In the genomic region with DNA sequence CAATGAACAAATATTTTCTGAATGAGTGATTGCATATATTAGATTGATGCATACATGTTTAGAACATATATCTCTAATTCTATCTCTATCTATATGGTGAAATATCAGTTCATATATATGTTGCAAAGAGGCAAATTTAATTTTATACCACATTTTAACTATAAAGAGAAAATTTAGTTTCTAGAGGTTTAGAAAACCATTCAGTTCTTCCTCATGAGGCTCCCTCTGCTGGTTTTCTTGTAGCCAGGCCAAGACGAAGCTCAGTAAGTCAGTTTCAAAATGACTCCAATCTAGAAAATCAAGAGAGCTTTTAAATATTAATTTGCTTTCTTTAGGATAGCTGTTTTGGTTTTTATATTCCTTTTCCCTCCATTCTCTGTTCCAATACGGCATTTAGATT, we compare ENCODE assay signal across 9 cellular contexts.
DNase-seq lines count a peak whose midpoint lies in the region; ATAC-seq and TF ChIP-seq lines count a peak whose summit lies in the region.
"Had no signal": no experiment of that assay in that cellular context is flagged by ENCODE, and none has a peak within 500 bp of the region (broad histone marks: within the 10 kb centered on the region; RNA-seq: fewer than 3 reads in every experiment).

No MANE protein-coding gene starts in this region.

- H3K9me3 Mint-ChIP-seq in activated CD4-positive, alpha-beta memory T cell treated with anti-CD3 and anti-CD28 coated beads, Interleukin-2, amount 10 ng/mL, durations not matched to agents 7 days and 5 days, result no peaks in the 10 kb centered on the region

- H3K36me3 Mint-ChIP-seq in activated CD4-positive, alpha-beta memory T cell treated with anti-CD3 and anti-CD28 coated beads, Interleukin-2, amount 10 ng/mL, durations not matched to agents 7 days and 5 days (ENCODE audit: low read depth), result no peaks in the 10 kb centered on the region

- POLR2A ChIA-PET in HCT116 (lab: Charles Lee), result no interaction called here
- POLR2A ChIA-PET in activated CD4-positive, alpha-beta memory T cell treated with anti-CD3 and anti-CD28 coated beads, Interleukin-2, amount 10 ng/mL, durations not matched to agents 7 days and 5 days (lab: Charles Lee), result no interaction called here

- H3K27me3 Mint-ChIP-seq in activated CD4-positive, alpha-beta memory T cell treated with anti-CD3 and anti-CD28 coated beads, Interleukin-2, amount 10 ng/mL, durations not matched to agents 7 days and 5 days, result no peaks in the 10 kb centered on the region
- H3K27me3 Mint-ChIP-seq: activated naive CD8-positive, alpha-beta T cell had no signal

- H3K9ac ChIP-seq in HCT116 (ENCODE audit: low read length), result no peak overlapping the region

- H2AFZ ChIP-seq in HCT116 (ENCODE audit: low read depth, low read length, poor library complexity, severe bottlenecking), result no peak overlapping the region

- intact Hi-C loops in HCT116 (cut with micrococcal nuclease), result no loop called here

- H3K4me3 ChIP-seq in HCT116 (replicated peaks in 1 of 2; ENCODE audit: low read depth in 1 of 2, low read length in 2 of 2), result no peak overlapping the region

- H3K27me3 ChIP-seq in HCT116 (ENCODE audit: insufficient read depth, low read length), result no peaks in the 10 kb centered on the region

- H3K27ac ChIP-seq in HCT116 (ENCODE audit: low read depth, low read length), result no peak overlapping the region

- no peaks in the 10 kb centered on the region for H3K9me3 ChIP-seq in HCT116 (ENCODE audit: control insufficient read depth in 1 of 2, insufficient read depth in 1 of 2, low read depth in 1 of 2, low read length in 2 of 2)

- no TSS peak for BruUV-seq in HCT116 (replicated peaks; lab: Mats Ljungman, UMichigan)

- no peak overlapping the region for H3K4me2 ChIP-seq in HCT116 (ENCODE audit: low read length)

- H3K4me3 Mint-ChIP-seq in activated CD4-positive, alpha-beta memory T cell treated with anti-CD3 and anti-CD28 coated beads, Interleukin-2, amount 10 ng/mL, durations not matched to agents 7 days and 5 days, result no peak overlapping the region
- H3K4me3 Mint-ChIP-seq: activated naive CD8-positive, alpha-beta T cell had no signal

- RAD21 ChIA-PET in HCT116 (lab: Charles Lee; ENCODE audit: low non-redundant PET in 1 of 2, low total read pairs in 2 of 2, uncharacterized antibody in 2 of 2, unreplicated experiment in 2 of 2), result interaction anchor here in 1 of 2 experiments (0.6 kb wide), 1 partner anchor 454 kb away, joined by 3 read pairs; no protein-coding TSS in a partner anchor

- TF ChIP-seq RAD21 in HCT116 (IDR thresholded peaks at IDR 0.05; ENCODE audit: low read depth), result peak; percentile 37; the same call in 1 of the 2 replicates

- peak; percentile 3 to 39 (median 39); a peak in 4 of 6 replicates for TF ChIP-seq CTCF in HCT116 (IDR thresholded peaks at IDR 0.05 in 2 of 3, conservative IDR thresholded peaks at IDR 0.05 in 1 of 3; ENCODE audit: borderline replicate concordance in 1 of 3, insufficient read depth in 1 of 3, low read depth in 2 of 3, low read length in 2 of 3)

- no peaks in the 10 kb centered on the region for H4K20me1 ChIP-seq in HCT116 (ENCODE audit: insufficient read depth)

- no peak for TF ChIP-seq POLR2A in HCT116 (IDR thresholded peaks at IDR 0.05; ENCODE audit: borderline replicate concordance, extremely low read depth, insufficient read depth, insufficient read length)

- no peaks in the 10 kb centered on the region for H3K9me2 ChIP-seq in HCT116 (ENCODE audit: insufficient read depth)

- peak; percentile 4 for DNase-seq in G401 (ENCODE audit: low spot score)
- DNase-seq in HCT116 (ENCODE audit: low read depth, low spot score), result no peak
- peak; percentile 6 for DNase-seq in amniotic stem cell (lab: John Stamatoyannopoulos, UW)
- peak; percentile 11 for DNase-seq in myocyte (ENCODE audit: low read depth)
- no peak for DNase-seq in HK-2 (ENCODE audit: unreplicated experiment)
- DNase-seq in NCI-H2107 treated with DMSO at 0.1 percent for 48 hours (lab: John Stamatoyannopoulos, UW; ENCODE audit: unreplicated experiment), result no peak
- DNase-seq in activated CD4-positive, alpha-beta memory T cell treated with anti-CD3 and anti-CD28 coated beads, Interleukin-2, amount 10 ng/mL, durations not matched to agents 7 days and 5 days, result no peak

- no peaks in the 10 kb centered on the region for H3K36me3 ChIP-seq in HCT116 (ENCODE audit: control insufficient read depth in 1 of 2, insufficient read depth in 2 of 2, low read length in 2 of 2)

- H3K4me1 Mint-ChIP-seq in activated CD4-positive, alpha-beta memory T cell treated with anti-CD3 and anti-CD28 coated beads, Interleukin-2, amount 10 ng/mL, durations not matched to agents 7 days and 5 days, result no peaks in the 10 kb centered on the region

- no peak overlapping the region for H3K27ac Mint-ChIP-seq in activated CD4-positive, alpha-beta memory T cell treated with anti-CD3 and anti-CD28 coated beads, Interleukin-2, amount 10 ng/mL, durations not matched to agents 7 days and 5 days
- H3K27ac Mint-ChIP-seq: activated naive CD8-positive, alpha-beta T cell had no signal

- ATAC-seq in HCT116 (no peak), GM21447 (IDR thresholded peaks at IDR 0.05; ENCODE audit: unreplicated experiment) (no peak)

- CTCF ChIA-PET in HCT116 (lab: Charles Lee), result interaction anchor here (0.8 to 1.3 kb wide), 5 partner anchors 9 to 369 kb away, joined by 3 to 5 read pairs (median 3); no protein-coding TSS in a partner anchor
- CTCF ChIA-PET in activated CD4-positive, alpha-beta memory T cell treated with anti-CD3 and anti-CD28 coated beads, Interleukin-2, amount 10 ng/mL, durations not matched to agents 7 days and 5 days (lab: Charles Lee), result no interaction called here

- no peaks in the 10 kb centered on the region for H3K4me1 ChIP-seq in HCT116 (ENCODE audit: control insufficient read depth in 1 of 2, insufficient read depth in 2 of 2, low read length in 2 of 2)

- in situ Hi-C loops in G401 (cut with HindIII; ENCODE audit: low sequenced_read_pairs), result no loop called here

- H3K79me2 ChIP-seq in HCT116 (ENCODE audit: insufficient read depth, low read length), result no peaks in the 10 kb centered on the region

TF ChIP-seq in HCT116, 20 proteins besides CTCF, POLR2A, EP300 and RAD21:
- TF ChIP-seq EZH2 (IDR thresholded peaks at IDR 0.05), result no peak
- TF ChIP-seq SP1 (IDR thresholded peaks at IDR 0.05; ENCODE audit: low read depth), result no peak
- no peak for TF ChIP-seq CBX3 (IDR thresholded peaks at IDR 0.05; ENCODE audit: low read depth)
- TF ChIP-seq, protein P1, sequence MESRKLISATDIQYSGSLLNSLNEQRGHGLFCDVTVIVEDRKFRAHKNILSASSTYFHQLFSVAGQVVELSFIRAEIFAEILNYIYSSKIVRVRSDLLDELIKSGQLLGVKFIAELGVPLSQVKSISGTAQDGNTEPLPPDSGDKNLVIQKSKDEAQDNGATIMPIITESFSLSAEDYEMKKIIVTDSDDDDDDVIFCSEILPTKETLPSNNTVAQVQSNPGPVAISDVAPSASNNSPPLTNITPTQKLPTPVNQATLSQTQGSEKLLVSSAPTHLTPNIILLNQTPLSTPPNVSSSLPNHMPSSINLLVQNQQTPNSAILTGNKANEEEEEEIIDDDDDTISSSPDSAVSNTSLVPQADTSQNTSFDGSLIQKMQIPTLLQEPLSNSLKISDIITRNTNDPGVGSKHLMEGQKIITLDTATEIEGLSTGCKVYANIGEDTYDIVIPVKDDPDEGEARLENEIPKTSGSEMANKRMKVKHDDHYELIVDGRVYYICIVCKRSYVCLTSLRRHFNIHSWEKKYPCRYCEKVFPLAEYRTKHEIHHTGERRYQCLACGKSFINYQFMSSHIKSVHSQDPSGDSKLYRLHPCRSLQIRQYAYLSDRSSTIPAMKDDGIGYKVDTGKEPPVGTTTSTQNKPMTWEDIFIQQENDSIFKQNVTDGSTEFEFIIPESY (IDR thresholded peaks at IDR 0.05; ENCODE audit: extremely low read depth, insufficient replicate concordance, low read length), result no peak
- no peak for TF ChIP-seq EGR1 (IDR thresholded peaks at IDR 0.05; ENCODE audit: low read depth)

Comparison
In these comparisons a context has a peak if more than half of its experiments do, and no peak if none do; other contexts are left out.
1. DNase-seq: peak in G401 (single experiment), amniotic stem cell (single experiment) and myocyte (single experiment); none in HCT116 (single experiment), HK-2 (single experiment), NCI-H2107 treated with DMSO at 0.1 percent for 48 hours (single experiment) and activated CD4-positive, alpha-beta memory T cell treated with anti-CD3 and anti-CD28 coated beads, Interleukin-2, amount 10 ng/mL, durations not matched to agents 7 days and 5 days (single experiment).